Comparison of ENCODE assay signal across 1 cellular context in the genomic region with DNA sequence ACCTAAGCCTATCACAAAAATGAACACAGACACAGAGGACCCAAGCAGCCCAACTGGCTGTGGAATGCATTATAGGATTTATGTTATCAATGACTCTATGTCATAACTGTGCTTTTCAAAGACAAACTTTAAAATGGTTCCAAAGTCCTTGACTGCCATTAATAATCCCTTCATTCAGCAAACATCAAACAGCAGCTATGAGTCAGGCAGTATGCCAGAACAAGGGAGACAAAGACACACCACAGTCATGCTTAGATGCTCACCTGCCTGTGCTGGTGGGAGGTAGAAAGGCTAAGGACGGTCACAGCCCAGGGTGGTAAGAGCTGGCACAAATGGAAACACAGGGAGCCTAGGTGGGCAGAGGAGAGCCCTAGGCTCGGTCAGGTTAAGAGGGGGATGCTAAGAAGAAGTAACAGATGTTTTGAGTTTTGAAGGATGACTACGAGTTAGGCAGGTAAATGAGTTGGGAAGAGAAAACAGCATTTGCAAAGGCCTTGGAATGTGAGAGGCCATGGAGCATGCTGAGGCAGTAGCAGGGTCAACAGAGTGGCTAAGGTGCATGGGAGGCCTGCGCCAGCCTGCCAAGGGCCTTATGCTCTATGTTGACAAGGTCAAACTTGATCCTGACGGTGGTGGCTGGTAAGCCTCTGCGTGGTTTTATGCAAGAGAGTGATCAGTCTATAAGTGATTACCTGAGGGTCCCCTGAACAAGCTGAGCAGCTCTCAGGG.
TF ChIP-seq lines count a peak whose summit lies in the region.

No MANE protein-coding gene starts in this region.

TF ChIP-seq in HepG2, 621 proteins besides CTCF, POLR2A, EP300 and RAD21 (continued from another document and continues in another):
- no peak for TF ChIP-seq ZNF761 (CRISPR knock-in tag; conservative IDR thresholded peaks at IDR 0.05)
- no peak for TF ChIP-seq ZNF263 (CRISPR knock-in tag; IDR thresholded peaks at IDR 0.05)
- TF ChIP-seq FOXM1 (CRISPR knock-in tag; IDR thresholded peaks at IDR 0.05), result no peak
- TF ChIP-seq, protein P1, sequence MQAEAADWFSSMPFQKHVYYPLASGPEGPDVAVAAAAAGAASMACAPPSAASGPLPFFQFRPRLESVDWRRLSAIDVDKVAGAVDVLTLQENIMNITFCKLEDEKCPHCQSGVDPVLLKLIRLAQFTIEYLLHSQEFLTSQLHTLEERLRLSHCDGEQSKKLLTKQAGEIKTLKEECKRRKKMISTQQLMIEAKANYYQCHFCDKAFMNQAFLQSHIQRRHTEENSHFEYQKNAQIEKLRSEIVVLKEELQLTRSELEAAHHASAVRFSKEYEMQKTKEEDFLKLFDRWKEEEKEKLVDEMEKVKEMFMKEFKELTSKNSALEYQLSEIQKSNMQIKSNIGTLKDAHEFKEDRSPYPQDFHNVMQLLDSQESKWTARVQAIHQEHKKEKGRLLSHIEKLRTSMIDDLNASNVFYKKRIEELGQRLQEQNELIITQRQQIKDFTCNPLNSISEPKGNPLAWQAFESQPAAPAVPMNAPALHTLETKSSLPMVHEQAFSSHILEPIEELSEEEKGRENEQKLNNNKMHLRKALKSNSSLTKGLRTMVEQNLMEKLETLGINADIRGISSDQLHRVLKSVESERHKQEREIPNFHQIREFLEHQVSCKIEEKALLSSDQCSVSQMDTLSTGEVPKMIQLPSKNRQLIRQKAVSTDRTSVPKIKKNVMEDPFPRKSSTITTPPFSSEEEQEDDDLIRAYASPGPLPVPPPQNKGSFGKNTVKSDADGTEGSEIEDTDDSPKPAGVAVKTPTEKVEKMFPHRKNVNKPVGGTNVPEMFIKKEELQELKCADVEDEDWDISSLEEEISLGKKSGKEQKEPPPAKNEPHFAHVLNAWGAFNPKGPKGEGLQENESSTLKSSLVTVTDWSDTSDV (CRISPR knock-in tag; IDR thresholded peaks at IDR 0.05), result no peak
- TF ChIP-seq, protein P2, sequence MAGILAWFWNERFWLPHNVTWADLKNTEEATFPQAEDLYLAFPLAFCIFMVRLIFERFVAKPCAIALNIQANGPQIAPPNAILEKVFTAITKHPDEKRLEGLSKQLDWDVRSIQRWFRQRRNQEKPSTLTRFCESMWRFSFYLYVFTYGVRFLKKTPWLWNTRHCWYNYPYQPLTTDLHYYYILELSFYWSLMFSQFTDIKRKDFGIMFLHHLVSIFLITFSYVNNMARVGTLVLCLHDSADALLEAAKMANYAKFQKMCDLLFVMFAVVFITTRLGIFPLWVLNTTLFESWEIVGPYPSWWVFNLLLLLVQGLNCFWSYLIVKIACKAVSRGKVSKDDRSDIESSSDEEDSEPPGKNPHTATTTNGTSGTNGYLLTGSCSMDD (CRISPR knock-in tag; IDR thresholded peaks at IDR 0.05), result no peak
- TF ChIP-seq BCL6 (CRISPR knock-in tag; IDR thresholded peaks at IDR 0.05), result peak; percentile 18; the same call in 1 of the 2 replicates
- TF ChIP-seq GPN1 (CRISPR knock-in tag; IDR thresholded peaks at IDR 0.05; ENCODE audit: borderline replicate concordance), result no peak
- TF ChIP-seq, protein P3, sequence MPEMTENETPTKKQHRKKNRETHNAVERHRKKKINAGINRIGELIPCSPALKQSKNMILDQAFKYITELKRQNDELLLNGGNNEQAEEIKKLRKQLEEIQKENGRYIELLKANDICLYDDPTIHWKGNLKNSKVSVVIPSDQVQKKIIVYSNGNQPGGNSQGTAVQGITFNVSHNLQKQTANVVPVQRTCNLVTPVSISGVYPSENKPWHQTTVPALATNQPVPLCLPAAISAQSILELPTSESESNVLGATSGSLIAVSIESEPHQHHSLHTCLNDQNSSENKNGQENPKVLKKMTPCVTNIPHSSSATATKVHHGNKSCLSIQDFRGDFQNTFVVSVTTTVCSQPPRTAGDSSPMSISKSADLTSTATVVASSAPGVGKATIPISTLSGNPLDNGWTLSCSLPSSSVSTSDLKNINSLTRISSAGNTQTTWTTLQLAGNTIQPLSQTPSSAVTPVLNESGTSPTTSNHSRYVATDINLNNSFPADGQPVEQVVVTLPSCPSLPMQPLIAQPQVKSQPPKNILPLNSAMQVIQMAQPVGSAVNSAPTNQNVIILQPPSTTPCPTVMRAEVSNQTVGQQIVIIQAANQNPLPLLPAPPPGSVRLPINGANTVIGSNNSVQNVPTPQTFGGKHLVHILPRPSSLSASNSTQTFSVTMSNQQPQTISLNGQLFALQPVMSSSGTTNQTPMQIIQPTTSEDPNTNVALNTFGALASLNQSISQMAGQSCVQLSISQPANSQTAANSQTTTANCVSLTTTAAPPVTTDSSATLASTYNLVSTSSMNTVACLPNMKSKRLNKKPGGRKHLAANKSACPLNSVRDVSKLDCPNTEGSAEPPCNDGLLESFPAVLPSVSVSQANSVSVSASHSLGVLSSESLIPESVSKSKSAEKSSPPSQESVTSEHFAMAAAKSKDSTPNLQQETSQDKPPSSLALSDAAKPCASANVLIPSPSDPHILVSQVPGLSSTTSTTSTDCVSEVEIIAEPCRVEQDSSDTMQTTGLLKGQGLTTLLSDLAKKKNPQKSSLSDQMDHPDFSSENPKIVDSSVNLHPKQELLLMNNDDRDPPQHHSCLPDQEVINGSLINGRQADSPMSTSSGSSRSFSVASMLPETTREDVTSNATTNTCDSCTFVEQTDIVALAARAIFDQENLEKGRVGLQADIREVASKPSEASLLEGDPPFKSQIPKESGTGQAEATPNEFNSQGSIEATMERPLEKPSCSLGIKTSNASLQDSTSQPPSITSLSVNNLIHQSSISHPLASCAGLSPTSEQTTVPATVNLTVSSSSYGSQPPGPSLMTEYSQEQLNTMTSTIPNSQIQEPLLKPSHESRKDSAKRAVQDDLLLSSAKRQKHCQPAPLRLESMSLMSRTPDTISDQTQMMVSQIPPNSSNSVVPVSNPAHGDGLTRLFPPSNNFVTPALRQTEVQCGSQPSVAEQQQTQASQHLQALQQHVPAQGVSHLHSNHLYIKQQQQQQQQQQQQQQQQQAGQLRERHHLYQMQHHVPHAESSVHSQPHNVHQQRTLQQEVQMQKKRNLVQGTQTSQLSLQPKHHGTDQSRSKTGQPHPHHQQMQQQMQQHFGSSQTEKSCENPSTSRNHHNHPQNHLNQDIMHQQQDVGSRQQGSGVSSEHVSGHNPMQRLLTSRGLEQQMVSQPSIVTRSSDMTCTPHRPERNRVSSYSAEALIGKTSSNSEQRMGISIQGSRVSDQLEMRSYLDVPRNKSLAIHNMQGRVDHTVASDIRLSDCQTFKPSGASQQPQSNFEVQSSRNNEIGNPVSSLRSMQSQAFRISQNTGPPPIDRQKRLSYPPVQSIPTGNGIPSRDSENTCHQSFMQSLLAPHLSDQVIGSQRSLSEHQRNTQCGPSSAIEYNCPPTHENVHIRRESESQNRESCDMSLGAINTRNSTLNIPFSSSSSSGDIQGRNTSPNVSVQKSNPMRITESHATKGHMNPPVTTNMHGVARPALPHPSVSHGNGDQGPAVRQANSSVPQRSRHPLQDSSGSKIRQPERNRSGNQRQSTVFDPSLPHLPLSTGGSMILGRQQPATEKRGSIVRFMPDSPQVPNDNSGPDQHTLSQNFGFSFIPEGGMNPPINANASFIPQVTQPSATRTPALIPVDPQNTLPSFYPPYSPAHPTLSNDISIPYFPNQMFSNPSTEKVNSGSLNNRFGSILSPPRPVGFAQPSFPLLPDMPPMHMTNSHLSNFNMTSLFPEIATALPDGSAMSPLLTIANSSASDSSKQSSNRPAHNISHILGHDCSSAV (CRISPR knock-in tag; IDR thresholded peaks at IDR 0.05; ENCODE audit: borderline replicate concordance), result no peak
- no peak for TF ChIP-seq SNAPC2 (CRISPR knock-in tag; IDR thresholded peaks at IDR 0.05)
- TF ChIP-seq ELF1 (CRISPR knock-in tag; IDR thresholded peaks at IDR 0.05), result no peak
- TF ChIP-seq ZC3H4 (CRISPR knock-in tag; IDR thresholded peaks at IDR 0.05; ENCODE audit: borderline replicate concordance), result no peak
- TF ChIP-seq ZNF510 (CRISPR knock-in tag; IDR thresholded peaks at IDR 0.05; ENCODE audit: low read depth), result no peak
- TF ChIP-seq ZNF496 (CRISPR knock-in tag; IDR thresholded peaks at IDR 0.05; ENCODE audit: insufficient replicate concordance), result no peak
- TF ChIP-seq ARNTL (CRISPR knock-in tag; IDR thresholded peaks at IDR 0.05), result no peak
- peak; percentile 85; the same call in 1 of the 2 replicates for TF ChIP-seq NCOR1 (IDR thresholded peaks at IDR 0.05; ENCODE audit: borderline replicate concordance, low read length)
- TF ChIP-seq ATM (IDR thresholded peaks at IDR 0.05; ENCODE audit: borderline replicate concordance), result no peak
- TF ChIP-seq, protein P4, sequence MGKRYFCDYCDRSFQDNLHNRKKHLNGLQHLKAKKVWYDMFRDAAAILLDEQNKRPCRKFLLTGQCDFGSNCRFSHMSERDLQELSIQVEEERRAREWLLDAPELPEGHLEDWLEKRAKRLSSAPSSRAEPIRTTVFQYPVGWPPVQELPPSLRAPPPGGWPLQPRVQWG (CRISPR knock-in tag; IDR thresholded peaks at IDR 0.05; ENCODE audit: borderline replicate concordance, low read depth), result no peak
- TF ChIP-seq GTF2F1 (IDR thresholded peaks at IDR 0.05; ENCODE audit: low read length), result no peak
- no peak for TF ChIP-seq HNRNPK (IDR thresholded peaks at IDR 0.05; ENCODE audit: low read depth, low read length, poor library complexity, severe bottlenecking)
- TF ChIP-seq, protein P5, sequence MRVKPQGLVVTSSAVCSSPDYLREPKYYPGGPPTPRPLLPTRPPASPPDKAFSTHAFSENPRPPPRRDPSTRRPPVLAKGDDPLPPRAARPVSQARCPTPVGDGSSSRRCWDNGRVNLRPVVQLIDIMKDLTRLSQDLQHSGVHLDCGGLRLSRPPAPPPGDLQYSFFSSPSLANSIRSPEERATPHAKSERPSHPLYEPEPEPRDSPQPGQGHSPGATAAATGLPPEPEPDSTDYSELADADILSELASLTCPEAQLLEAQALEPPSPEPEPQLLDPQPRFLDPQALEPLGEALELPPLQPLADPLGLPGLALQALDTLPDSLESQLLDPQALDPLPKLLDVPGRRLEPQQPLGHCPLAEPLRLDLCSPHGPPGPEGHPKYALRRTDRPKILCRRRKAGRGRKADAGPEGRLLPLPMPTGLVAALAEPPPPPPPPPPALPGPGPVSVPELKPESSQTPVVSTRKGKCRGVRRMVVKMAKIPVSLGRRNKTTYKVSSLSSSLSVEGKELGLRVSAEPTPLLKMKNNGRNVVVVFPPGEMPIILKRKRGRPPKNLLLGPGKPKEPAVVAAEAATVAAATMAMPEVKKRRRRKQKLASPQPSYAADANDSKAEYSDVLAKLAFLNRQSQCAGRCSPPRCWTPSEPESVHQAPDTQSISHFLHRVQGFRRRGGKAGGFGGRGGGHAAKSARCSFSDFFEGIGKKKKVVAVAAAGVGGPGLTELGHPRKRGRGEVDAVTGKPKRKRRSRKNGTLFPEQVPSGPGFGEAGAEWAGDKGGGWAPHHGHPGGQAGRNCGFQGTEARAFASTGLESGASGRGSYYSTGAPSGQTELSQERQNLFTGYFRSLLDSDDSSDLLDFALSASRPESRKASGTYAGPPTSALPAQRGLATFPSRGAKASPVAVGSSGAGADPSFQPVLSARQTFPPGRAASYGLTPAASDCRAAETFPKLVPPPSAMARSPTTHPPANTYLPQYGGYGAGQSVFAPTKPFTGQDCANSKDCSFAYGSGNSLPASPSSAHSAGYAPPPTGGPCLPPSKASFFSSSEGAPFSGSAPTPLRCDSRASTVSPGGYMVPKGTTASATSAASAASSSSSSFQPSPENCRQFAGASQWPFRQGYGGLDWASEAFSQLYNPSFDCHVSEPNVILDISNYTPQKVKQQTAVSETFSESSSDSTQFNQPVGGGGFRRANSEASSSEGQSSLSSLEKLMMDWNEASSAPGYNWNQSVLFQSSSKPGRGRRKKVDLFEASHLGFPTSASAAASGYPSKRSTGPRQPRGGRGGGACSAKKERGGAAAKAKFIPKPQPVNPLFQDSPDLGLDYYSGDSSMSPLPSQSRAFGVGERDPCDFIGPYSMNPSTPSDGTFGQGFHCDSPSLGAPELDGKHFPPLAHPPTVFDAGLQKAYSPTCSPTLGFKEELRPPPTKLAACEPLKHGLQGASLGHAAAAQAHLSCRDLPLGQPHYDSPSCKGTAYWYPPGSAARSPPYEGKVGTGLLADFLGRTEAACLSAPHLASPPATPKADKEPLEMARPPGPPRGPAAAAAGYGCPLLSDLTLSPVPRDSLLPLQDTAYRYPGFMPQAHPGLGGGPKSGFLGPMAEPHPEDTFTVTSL (CRISPR knock-in tag; IDR thresholded peaks at IDR 0.05; ENCODE audit: borderline replicate concordance), result no peak
- TF ChIP-seq ERF (CRISPR knock-in tag; IDR thresholded peaks at IDR 0.05), result no peak
- TF ChIP-seq CREB1 (IDR thresholded peaks at IDR 0.05), result no peak
- peak; percentile 18; the same call in 1 of the 2 replicates for TF ChIP-seq CREB1 (CRISPR knock-in tag; IDR thresholded peaks at IDR 0.05)
- TF ChIP-seq, protein P6, sequence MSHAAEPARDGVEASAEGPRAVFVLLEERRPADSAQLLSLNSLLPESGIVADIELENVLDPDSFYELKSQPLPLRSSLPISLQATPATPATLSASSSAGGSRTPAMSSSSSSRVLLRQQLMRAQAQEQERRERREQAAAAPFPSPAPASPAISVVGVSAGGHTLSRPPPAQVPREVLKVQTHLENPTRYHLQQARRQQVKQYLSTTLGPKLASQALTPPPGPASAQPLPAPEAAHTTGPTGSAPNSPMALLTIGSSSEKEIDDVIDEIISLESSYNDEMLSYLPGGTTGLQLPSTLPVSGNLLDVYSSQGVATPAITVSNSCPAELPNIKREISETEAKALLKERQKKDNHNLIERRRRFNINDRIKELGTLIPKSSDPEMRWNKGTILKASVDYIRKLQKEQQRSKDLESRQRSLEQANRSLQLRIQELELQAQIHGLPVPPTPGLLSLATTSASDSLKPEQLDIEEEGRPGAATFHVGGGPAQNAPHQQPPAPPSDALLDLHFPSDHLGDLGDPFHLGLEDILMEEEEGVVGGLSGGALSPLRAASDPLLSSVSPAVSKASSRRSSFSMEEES (CRISPR knock-in tag; IDR thresholded peaks at IDR 0.05), result no peak
- no peak for TF ChIP-seq MAF1 (CRISPR knock-in tag; IDR thresholded peaks at IDR 0.05; ENCODE audit: borderline replicate concordance)
- TF ChIP-seq, protein P7, sequence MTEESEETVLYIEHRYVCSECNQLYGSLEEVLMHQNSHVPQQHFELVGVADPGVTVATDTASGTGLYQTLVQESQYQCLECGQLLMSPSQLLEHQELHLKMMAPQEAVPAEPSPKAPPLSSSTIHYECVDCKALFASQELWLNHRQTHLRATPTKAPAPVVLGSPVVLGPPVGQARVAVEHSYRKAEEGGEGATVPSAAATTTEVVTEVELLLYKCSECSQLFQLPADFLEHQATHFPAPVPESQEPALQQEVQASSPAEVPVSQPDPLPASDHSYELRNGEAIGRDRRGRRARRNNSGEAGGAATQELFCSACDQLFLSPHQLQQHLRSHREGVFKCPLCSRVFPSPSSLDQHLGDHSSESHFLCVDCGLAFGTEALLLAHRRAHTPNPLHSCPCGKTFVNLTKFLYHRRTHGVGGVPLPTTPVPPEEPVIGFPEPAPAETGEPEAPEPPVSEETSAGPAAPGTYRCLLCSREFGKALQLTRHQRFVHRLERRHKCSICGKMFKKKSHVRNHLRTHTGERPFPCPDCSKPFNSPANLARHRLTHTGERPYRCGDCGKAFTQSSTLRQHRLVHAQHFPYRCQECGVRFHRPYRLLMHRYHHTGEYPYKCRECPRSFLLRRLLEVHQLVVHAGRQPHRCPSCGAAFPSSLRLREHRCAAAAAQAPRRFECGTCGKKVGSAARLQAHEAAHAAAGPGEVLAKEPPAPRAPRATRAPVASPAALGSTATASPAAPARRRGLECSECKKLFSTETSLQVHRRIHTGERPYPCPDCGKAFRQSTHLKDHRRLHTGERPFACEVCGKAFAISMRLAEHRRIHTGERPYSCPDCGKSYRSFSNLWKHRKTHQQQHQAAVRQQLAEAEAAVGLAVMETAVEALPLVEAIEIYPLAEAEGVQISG (CRISPR knock-in tag; IDR thresholded peaks at IDR 0.05), result no peak
